In the genomic region with DNA sequence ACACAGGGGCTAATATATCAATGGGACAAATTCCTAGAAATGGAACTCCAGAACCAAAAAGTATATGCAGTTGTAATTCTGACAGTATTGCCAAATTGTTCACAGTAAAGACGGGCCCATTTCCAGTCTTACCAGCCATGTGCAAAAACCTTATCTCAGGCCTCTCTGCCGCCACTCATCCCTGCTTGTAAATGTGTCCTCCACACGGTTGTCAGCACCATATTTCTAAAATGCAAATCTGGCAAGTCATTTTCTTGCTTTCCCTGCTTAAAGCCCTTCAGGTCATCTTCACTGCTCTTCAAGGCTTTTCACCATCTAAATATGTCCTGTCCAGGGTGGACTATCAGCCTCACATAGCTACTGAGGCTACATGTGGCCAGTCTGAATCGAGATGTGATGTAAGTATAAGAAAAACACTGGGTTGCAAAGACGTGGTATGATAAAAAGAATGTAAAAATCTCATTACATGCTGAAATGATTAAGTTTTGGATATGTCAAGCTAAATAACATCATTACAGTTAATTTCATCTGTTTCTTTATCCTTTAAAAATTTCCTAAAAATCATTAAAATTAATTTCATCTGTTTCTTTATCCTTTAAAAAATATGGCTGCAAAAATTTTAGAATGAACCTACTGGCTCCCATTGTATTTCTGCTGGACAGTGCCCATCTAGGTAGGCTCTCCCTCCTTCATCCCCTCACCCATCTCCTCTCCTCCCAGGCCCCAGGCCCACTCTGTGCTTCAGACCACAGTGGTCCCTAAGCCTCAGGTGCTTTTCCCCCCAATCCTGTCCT, we compare ENCODE assay signal across 8 cellular contexts. TPM values are rescaled to one million over a fixed set of nuclear protein-coding genes. Genes with fewer than 3 reads are reported as not detected.
DNase-seq lines count a peak whose midpoint lies in the region; ATAC-seq and TF ChIP-seq lines count a peak whose summit lies in the region.

No MANE protein-coding gene starts in this region.

- H3K9ac ChIP-seq in mesenchymal stem cell (ENCODE audit: low read length) = peak overlapping the region; percentile 96

- WGBS in heart left ventricle, 4 donors = 32 to 46% (median 41%) methylated on average over 5 of the region's 5 CpGs
- WGBS in body of pancreas, 2 donors = 56% methylated on average over 5 of the region's 5 CpGs
- WGBS in mesenchymal stem cell = 83% methylated on average over 5 of the region's 5 CpGs

- H2AK5ac ChIP-seq in mesenchymal stem cell (ENCODE audit: low read length, severe bottlenecking) = no peak overlapping the region

- H3K9me3 ChIP-seq in heart left ventricle = no peaks in the 10 kb centered on the region
- H3K9me3 ChIP-seq in body of pancreas = no peaks in the 10 kb centered on the region
- no peaks in the 10 kb centered on the region for H3K9me3 ChIP-seq in mesenchymal stem cell (ENCODE audit: control insufficient read depth, low read length)
- H3K9me3 ChIP-seq in vagina = no peaks in the 10 kb centered on the region

- H2BK120ac ChIP-seq in mesenchymal stem cell (ENCODE audit: low read depth, low read length) = no peak overlapping the region

- DNase-seq in heart left ventricle = no peak
- DNase-seq in Right ventricle myocardium superior = no peak
- DNase-seq in body of pancreas = no peak
- DNase-seq in mesenchymal stem cell = no peak
- no peak for DNase-seq in vagina (ENCODE audit: extremely low spot score in 2 of 2)
- DNase-seq in SKM-1 treated with dmso at 0.1 percent for 144 hours (lab: John Stamatoyannopoulos, UW; ENCODE audit: unreplicated experiment) = no peak
- DNase-seq in NCI-H1105 (lab: John Stamatoyannopoulos, UW) = no peak

- no peak overlapping the region for H2AFZ ChIP-seq in mesenchymal stem cell (ENCODE audit: low read depth, low read length)

- peak overlapping the region in 1 of 2 experiments; percentile 51 for H2BK12ac ChIP-seq in mesenchymal stem cell (ENCODE audit: low read length in 2 of 2)

- H3K4ac ChIP-seq in mesenchymal stem cell (ENCODE audit: low read depth in 1 of 2, low read length in 2 of 2) = peak overlapping the region; percentile 42 to 59

- peaks cover 17% of the 10 kb centered on the region for H3K79me1 ChIP-seq in mesenchymal stem cell (replicated peaks; ENCODE audit: low read length, poor library complexity, severe bottlenecking)

- H3K18ac ChIP-seq in mesenchymal stem cell (ENCODE audit: low read depth in 1 of 2, low read length in 2 of 2) = peak overlapping the region; percentile 16 to 26

- H3K23ac ChIP-seq in mesenchymal stem cell (ENCODE audit: low read length in 2 of 2) = no peak overlapping the region

- intact Hi-C loops in heart left ventricle (cut with DNase I) = loop anchor here in 6 of 10 donors (2.0 to 5.0 kb wide), 3 partner anchors 114 to 119 kb away; partner anchors contain the start of gene PARP14 (in 1 of the 6)
- intact Hi-C loops in Right ventricle myocardium superior (cut with DNase I) = loop anchor here (5.0 kb wide), 1 partner anchor 114 kb away; no protein-coding TSS in a partner anchor
- intact Hi-C loops in body of pancreas (cut with DNase I) = no loop called here
- intact Hi-C loops in vagina (cut with DNase I) = no loop called here

- TF ChIP-seq POLR2A in heart left ventricle (IDR thresholded peaks at IDR 0.05) = no peak
- no peak for TF ChIP-seq POLR2A in body of pancreas (IDR thresholded peaks at IDR 0.05)
- TF ChIP-seq POLR2A in vagina (IDR thresholded peaks at IDR 0.05) = no peak

- H2BK15ac ChIP-seq in mesenchymal stem cell (ENCODE audit: low read depth, poor library complexity, severe bottlenecking) = peak overlapping the region; percentile 77

- no peak overlapping the region for H3K14ac ChIP-seq in mesenchymal stem cell (ENCODE audit: low read length in 2 of 2)

- H2BK5ac ChIP-seq in mesenchymal stem cell (ENCODE audit: low read depth, low read length, poor library complexity, severe bottlenecking) = no peak overlapping the region

- peak overlapping the region; percentile 71 for H4K8ac ChIP-seq in mesenchymal stem cell (ENCODE audit: low read length)

- peaks cover 0 to 45% (median 38%) of the 10 kb centered on the region in 9 donors for H3K36me3 ChIP-seq in heart left ventricle
- H3K36me3 ChIP-seq in body of pancreas (replicated peaks in 1 of 2; ENCODE audit: insufficient read depth in 1 of 2, low read depth in 2 of 2) = peaks cover 0 to 7% of the 10 kb centered on the region in 2 donors
- H3K36me3 ChIP-seq in mesenchymal stem cell (ENCODE audit: control insufficient read depth in 1 of 2, insufficient read depth in 2 of 2, low read depth in 1 of 2, low read length in 2 of 2) = peaks cover 7 to 43% of the 10 kb centered on the region in 2 experiments
- H3K36me3 ChIP-seq in vagina = peaks cover 0 to 22% of the 10 kb centered on the region in 2 donors

- peaks cover 0 to 64% (median 22%) of the 10 kb centered on the region in 12 donors for H3K4me1 ChIP-seq in heart left ventricle
- peaks cover 38% of the 10 kb centered on the region for H3K4me1 ChIP-seq in body of pancreas
- H3K4me1 ChIP-seq in mesenchymal stem cell (ENCODE audit: control insufficient read depth, insufficient read depth, low read depth, low read length) = peaks cover 6% of the 10 kb centered on the region
- H3K4me1 ChIP-seq in vagina = peaks cover 29% of the 10 kb centered on the region

- H3K27ac ChIP-seq in heart left ventricle (peak overlapping the region; percentile 86 to 99 (median 94)), body of pancreas (peak overlapping the region; percentile 87 to 96 (median 94)), mesenchymal stem cell (ENCODE audit: low read length, poor library complexity, severe bottlenecking) (no peak overlapping the region), vagina (peak overlapping the region; percentile 97)

- peak overlapping the region; percentile 78 for H3K4me2 ChIP-seq in mesenchymal stem cell (ENCODE audit: low read length, poor library complexity, severe bottlenecking)

- H4K91ac ChIP-seq in mesenchymal stem cell (ENCODE audit: low read length) = peak overlapping the region; percentile 65

- ATAC-seq in heart left ventricle (peak in 1 of 4 donors; percentile 2), Right ventricle myocardium superior (ENCODE audit: poor library complexity) (no peak), body of pancreas (no peak), HG02852 (IDR thresholded peaks at IDR 0.05; ENCODE audit: unreplicated experiment) (no peak)

- H3K27me3 ChIP-seq in heart left ventricle (no peaks in the 10 kb centered on the region), body of pancreas (no peaks in the 10 kb centered on the region), mesenchymal stem cell (ENCODE audit: control insufficient read depth in 1 of 2, insufficient read depth in 1 of 2, low read length in 2 of 2) (no peaks in the 10 kb centered on the region), vagina (no peaks in the 10 kb centered on the region)

- H3K4me3 ChIP-seq in heart left ventricle (peak overlapping the region; percentile 66 to 98 (median 76)), body of pancreas (peak overlapping the region; percentile 18 to 87), mesenchymal stem cell (ENCODE audit: insufficient read depth in 1 of 2, low read depth in 1 of 2, low read length in 2 of 2) (peak overlapping the region in 1 of 2 experiments; percentile 97), vagina (peak overlapping the region; percentile 90 to 98)

- TF ChIP-seq CTCF in heart left ventricle (IDR thresholded peaks at IDR 0.05) = no peak
- no peak for TF ChIP-seq CTCF in body of pancreas (IDR thresholded peaks at IDR 0.05)
- no peak for TF ChIP-seq CTCF in vagina (IDR thresholded peaks at IDR 0.05)

RNA-seq across cellular contexts. Expression of gene PARP9, which starts 1.0 kb away (rescaled TPM):
- 10 to 100 TPM in 8 of 9 donors, 1 to 10 TPM in 1; 8.5 to 73.0 (median 15.1) TPM for total RNA-seq in heart left ventricle
- 1 to 10 TPM; 8.2 to 8.8 TPM for polyA plus RNA-seq in heart left ventricle
- 10.0 TPM for total RNA-seq in Right ventricle myocardium superior
- total RNA-seq in body of pancreas = 10 to 100 TPM; 13.2 to 17.1 TPM
- polyA plus RNA-seq in mesenchymal stem cell (2013, experiment 1 of 2) = 16.3 TPM
- 16.5 TPM for polyA plus RNA-seq in mesenchymal stem cell (2013, experiment 2 of 2)
- total RNA-seq in vagina = 19.4 TPM

RNA-seq across cellular contexts. Expression of gene DTX3L, which starts 1.0 kb away (rescaled TPM):
- total RNA-seq in heart left ventricle = 10 to 100 TPM; 10.2 to 78.2 (median 13.4) TPM
- polyA plus RNA-seq in heart left ventricle = 1 to 10 TPM; 4.8 to 5.7 TPM
- total RNA-seq in Right ventricle myocardium superior = 10.2 TPM
- total RNA-seq in body of pancreas = 10 to 100 TPM; 13.5 to 17.6 TPM
- 17.9 TPM for polyA plus RNA-seq in mesenchymal stem cell (2013, experiment 1 of 2)
- polyA plus RNA-seq in mesenchymal stem cell (2013, experiment 2 of 2) = 17.5 TPM
- 17.7 TPM for total RNA-seq in vagina

RNA-seq across cellular contexts. Expression of gene PARP15, which starts 14.3 kb away (rescaled TPM):
- total RNA-seq in heart left ventricle (1 to 10 TPM in 3 of 9 donors, under 1 TPM in 6; 0.23 to 2.9 (median 0.67) TPM), Right ventricle myocardium superior (0.40 TPM), body of pancreas (under 1 TPM in 1 of 2 donors, not detected in 1; 0.52 TPM), vagina (5.9 TPM)
- 1 to 10 TPM in 1 of 2 donors, under 1 TPM in 1; 0.21 to 1.1 TPM for polyA plus RNA-seq in heart left ventricle
- polyA plus RNA-seq in mesenchymal stem cell (2013, experiment 1 of 2) = 0.36 TPM
- 0.25 TPM for polyA plus RNA-seq in mesenchymal stem cell (2013, experiment 2 of 2)

RNA-seq across cellular contexts. Expression of gene KPNA1, which starts 48.4 kb away (rescaled TPM):
- total RNA-seq in heart left ventricle (100 to 1,000 TPM in 3 of 9 donors, 10 to 100 TPM in 6; 34.1 to 127 (median 72.6) TPM), Right ventricle myocardium superior (73.0 TPM), body of pancreas (10 to 100 TPM; 20.2 to 28.7 TPM), vagina (54.0 TPM)
- 10 to 100 TPM; 13.5 to 28.1 TPM for polyA plus RNA-seq in heart left ventricle
- 43.4 TPM for polyA plus RNA-seq in mesenchymal stem cell (2013, experiment 1 of 2)
- 46.6 TPM for polyA plus RNA-seq in mesenchymal stem cell (2013, experiment 2 of 2)

Comparison
In these comparisons a context has a peak if more than half of its experiments do, and no peak if none do; other contexts are left out.
1. intact Hi-C loops: an anchor here in heart left ventricle (2.0 to 5.0 kb wide) and Right ventricle myocardium superior (5.0 kb wide); none called in body of pancreas and vagina.